ENCODE assay signal across 11 cellular contexts in genomic region chrX:49029876-49030275, GRCh38. TPM values are rescaled to one million over a fixed set of nuclear protein-coding genes. Genes with fewer than 3 reads are reported as not detected.
DNase-seq lines count a peak whose midpoint lies in the region; ATAC-seq and TF ChIP-seq lines count a peak whose summit lies in the region.
"Had no signal": no experiment of that assay in that cellular context is flagged by ENCODE, and none has a peak within 500 bp of the region (broad histone marks: within the 10 kb centered on the region; RNA-seq: fewer than 3 reads in every experiment).

No MANE protein-coding gene starts in this region.

- peak; percentile 14 for ATAC-seq in gastroesophageal sphincter
- no peak for ATAC-seq in HG02840 (IDR thresholded peaks at IDR 0.05; ENCODE audit: low FRiP score, unreplicated experiment)

- H3K27ac ChIP-seq in 22Rv1 (peak overlapping the region; percentile 45; the same call in 1 of the 2 replicates), gastroesophageal sphincter (peak overlapping the region in 3 of 4 donors; percentile 4 to 19 (median 11))
- H3K27ac ChIP-seq: coronary artery had no signal

- WGBS in gastroesophageal sphincter (ENCODE audit: low coverage in 1 of 2), 2 donors = no CpG with 5 or more reads among the region's 6 CpGs

- no peak for TF ChIP-seq CTCF in 22Rv1 (IDR thresholded peaks at IDR 0.05)
- TF ChIP-seq CTCF in gastroesophageal sphincter (IDR thresholded peaks at IDR 0.05) = no peak

- peaks cover 0 to 22% (median 0%) of the 10 kb centered on the region in 3 donors for H3K4me1 ChIP-seq in gastroesophageal sphincter

- peaks cover 0 to 61% of the 10 kb centered on the region in 2 donors for H3K36me3 ChIP-seq in gastroesophageal sphincter

- TF ChIP-seq POLR2A in gastroesophageal sphincter (IDR thresholded peaks at IDR 0.05) = no peak

- H3K9me3 ChIP-seq in gastroesophageal sphincter = no peaks in the 10 kb centered on the region

- TF ChIP-seq EP300 in gastroesophageal sphincter (IDR thresholded peaks at IDR 0.05) = no peak

- H3K27me3 ChIP-seq in gastroesophageal sphincter = no peaks in the 10 kb centered on the region

- DNase-seq in HT-29 (ENCODE audit: low spot score) = peak; percentile 70
- DNase-seq in activated gamma-delta T cell (lab: John Stamatoyannopoulos, UW) = no peak
- no peak for DNase-seq in stimulated activated CD4-positive, alpha-beta T cell treated with anti-CD3 and anti-CD28 coated beads, Interleukin-2, amount 100 ng/mL, for 48 hours
- DNase-seq: activated CD4-positive, CD25-positive, alpha-beta regulatory T cell; NCI-H2081 treated with DMSO at 0.1 percent for 48 hours; retina had no signal

- no peak overlapping the region for H3K4me3 ChIP-seq in gastroesophageal sphincter
- H3K4me3 ChIP-seq: coronary artery had no signal

RNA-seq across cellular contexts. Expression of gene TFE3, which starts 13.3 kb away (rescaled TPM):
- total RNA-seq in HT-29 (2014; rRNA removed; shearing (Covaris generic)) = 46.6 and 53.6 TPM in 2 replicates
- total RNA-seq in gastroesophageal sphincter = 100 to 1,000 TPM in 3 of 4 donors, 10 to 100 TPM in 1; 85.8 to 165 (median 107) TPM

RNA-seq across cellular contexts. Expression of gene GRIPAP1, which starts 27.8 kb away (rescaled TPM):
- total RNA-seq in HT-29 (2014; rRNA removed; shearing (Covaris generic)) = 24.6 and 26.4 TPM in 2 replicates
- 10 to 100 TPM; 28.1 to 62.6 (median 33.9) TPM for total RNA-seq in gastroesophageal sphincter

RNA-seq across cellular contexts. Expression of gene CCDC120, which starts 28.9 kb away (rescaled TPM):
- total RNA-seq in HT-29 (2014; rRNA removed; shearing (Covaris generic)) = 10.6 and 12.6 TPM in 2 replicates
- total RNA-seq in gastroesophageal sphincter = 1 to 10 TPM; 1.1 to 4.7 (median 2.5) TPM
- total RNA-seq: myocyte had no signal

RNA-seq across cellular contexts. Expression of gene PRAF2, which starts 43.9 kb away (rescaled TPM):
- 0.15 and 0.57 TPM in 2 replicates for total RNA-seq in HT-29 (2014; rRNA removed; shearing (Covaris generic))
- total RNA-seq in gastroesophageal sphincter = 10 to 100 TPM in 3 of 4 donors, 1 to 10 TPM in 1; 9.6 to 20.9 (median 17.2) TPM

RNA-seq across cellular contexts. Expression of gene WDR45, which starts 49.8 kb away (rescaled TPM):
- 46.5 and 65.5 TPM in 2 replicates for total RNA-seq in HT-29 (2014; rRNA removed; shearing (Covaris generic))
- 100 to 1,000 TPM in 1 of 4 donors, 10 to 100 TPM in 3; 60.8 to 101 (median 80.9) TPM for total RNA-seq in gastroesophageal sphincter
